In genomic region chr7:27196287-27196739, GRCh38 we compare ENCODE assay signal across 8 cellular contexts. TPM values are rescaled to one million over a fixed set of nuclear protein-coding genes. Genes with fewer than 3 reads are reported as not detected.
DNase-seq lines count a peak whose midpoint lies in the region; TF ChIP-seq lines count a peak whose summit lies in the region.

No MANE protein-coding gene starts in this region.

- no peaks in the 10 kb centered on the region for H3K36me3 Mint-ChIP-seq in activated CD4-positive, alpha-beta memory T cell treated with anti-CD3 and anti-CD28 coated beads, Interleukin-2, amount 10 ng/mL, durations not matched to agents 7 days and 5 days (ENCODE audit: low read depth)

- H3K4me3 ChIP-seq in A673 (ENCODE audit: low read depth, low read length, poor library complexity, severe bottlenecking), result no peak overlapping the region
- H3K4me3 ChIP-seq in GM23248, result no peak overlapping the region

- H3K4me1 ChIP-seq in A673 (ENCODE audit: insufficient read depth, low read length, poor library complexity, severe bottlenecking), result no peaks in the 10 kb centered on the region
- H3K4me1 ChIP-seq in GM23248 (ENCODE audit: insufficient read depth), result no peaks in the 10 kb centered on the region

- H3K27me3 ChIP-seq in A673 (replicated peaks; ENCODE audit: insufficient read depth, low read depth, low read length, poor library complexity) (peaks cover 94% of the 10 kb centered on the region), GM23248 (replicated peaks; ENCODE audit: insufficient read depth) (peaks cover 15% of the 10 kb centered on the region; the same call in 1 of the 2 replicates)

- H2AFZ ChIP-seq in GM23248, result no peak overlapping the region

- CTCF ChIA-PET in A673 (lab: Charles Lee), result interaction anchor here (0.5 to 1.7 kb wide), 10 partner anchors 9 to 898 kb away, joined by 3 to 11 read pairs (median 4); no protein-coding TSS in a partner anchor
- CTCF ChIA-PET in activated CD4-positive, alpha-beta memory T cell treated with anti-CD3 and anti-CD28 coated beads, Interleukin-2, amount 10 ng/mL, durations not matched to agents 7 days and 5 days (lab: Charles Lee), result interaction anchor here (0.5 to 2.8 kb wide), 48 partner anchors 8 to 901 kb away, joined by 3 to 26 read pairs (median 4); partner anchors contain the start of genes EVX1 and HOXA11

- DNase-seq in A673 (ENCODE audit: low spot score) (peak; percentile 61), GM23248 (peak; percentile 75), NCI-H748 treated with DMSO at 0.1 percent for 48 hours (lab: John Stamatoyannopoulos, UW) (peak; percentile 66), ecto neural progenitor cell (ENCODE audit: low spot score) (peak; percentile 81), mesenteric fat pad (ENCODE audit: low spot score) (peak; percentile 89), HPDE6-E6E7 (ENCODE audit: extremely low spot score) (no peak)
- peak; percentile 81 for DNase-seq in activated CD4-positive, alpha-beta memory T cell treated with anti-CD3 and anti-CD28 coated beads, Interleukin-2, amount 10 ng/mL, durations not matched to agents 7 days and 5 days
- peak; percentile 49 to 53 for DNase-seq in stimulated activated CD8-positive, alpha-beta memory T cell treated with anti-CD3 and anti-CD28 coated beads, Interleukin-15, amount 100 ng/mL, for 48 hours (ENCODE audit: low read depth in 2 of 2)

- H3K36me3 ChIP-seq in A673 (ENCODE audit: insufficient read depth, low read length, poor library complexity, severe bottlenecking) (no peaks in the 10 kb centered on the region), GM23248 (ENCODE audit: low read depth) (no peaks in the 10 kb centered on the region)

- in situ Hi-C loops in GM23248 (cut with MboI), result loop anchor here (10.0 kb wide), 1 partner anchor 898 kb away; no protein-coding TSS in a partner anchor

- peaks cover 10% of the 10 kb centered on the region; the same call in 1 of the 2 replicates for H3F3A ChIP-seq in GM23248 (ENCODE audit: insufficient read depth)

- no peak overlapping the region for H3K27ac ChIP-seq in A673 (ENCODE audit: low read depth, low read length, poor library complexity, severe bottlenecking)
- H3K27ac ChIP-seq in GM23248, result no peak overlapping the region

- no peak overlapping the region for H3K27ac Mint-ChIP-seq in activated CD4-positive, alpha-beta memory T cell treated with anti-CD3 and anti-CD28 coated beads, Interleukin-2, amount 10 ng/mL, durations not matched to agents 7 days and 5 days

- intact Hi-C loops in A673 (cut with micrococcal nuclease; ENCODE audit: unreplicated experiment), result loop anchor here (2.0 to 5.0 kb wide), 5 partner anchors 381 to 901 kb away; no protein-coding TSS in a partner anchor

- H3K79me2 ChIP-seq in GM23248 (ENCODE audit: insufficient read depth), result no peaks in the 10 kb centered on the region

- H3K9me3 ChIP-seq in A673 (ENCODE audit: low read depth, low read length, poor library complexity, severe bottlenecking), result no peaks in the 10 kb centered on the region
- no peaks in the 10 kb centered on the region for H3K9me3 ChIP-seq in GM23248 (ENCODE audit: low read depth)

- H3K4me3 Mint-ChIP-seq in activated CD4-positive, alpha-beta memory T cell treated with anti-CD3 and anti-CD28 coated beads, Interleukin-2, amount 10 ng/mL, durations not matched to agents 7 days and 5 days, result no peak overlapping the region

- BruUV-seq in A673 (replicated peaks; lab: Mats Ljungman, UMichigan), result no TSS peak

- H3K4me1 Mint-ChIP-seq in activated CD4-positive, alpha-beta memory T cell treated with anti-CD3 and anti-CD28 coated beads, Interleukin-2, amount 10 ng/mL, durations not matched to agents 7 days and 5 days, result peaks cover 28% of the 10 kb centered on the region

- no peak overlapping the region for H3K9ac ChIP-seq in GM23248

- no peaks in the 10 kb centered on the region for H3K9me2 ChIP-seq in GM23248 (ENCODE audit: insufficient read depth)

- peak; percentile 86 for TF ChIP-seq CTCF in A673 (conservative IDR thresholded peaks at IDR 0.05; ENCODE audit: low read depth, low read length)

- POLR2A ChIA-PET in A673 (lab: Charles Lee; ENCODE audit: low non-redundant PET), result no interaction called here
- POLR2A ChIA-PET in activated CD4-positive, alpha-beta memory T cell treated with anti-CD3 and anti-CD28 coated beads, Interleukin-2, amount 10 ng/mL, durations not matched to agents 7 days and 5 days (lab: Charles Lee), result no interaction called here

- peaks cover 82% of the 10 kb centered on the region for H3K27me3 Mint-ChIP-seq in activated CD4-positive, alpha-beta memory T cell treated with anti-CD3 and anti-CD28 coated beads, Interleukin-2, amount 10 ng/mL, durations not matched to agents 7 days and 5 days

- H3K9me3 Mint-ChIP-seq in activated CD4-positive, alpha-beta memory T cell treated with anti-CD3 and anti-CD28 coated beads, Interleukin-2, amount 10 ng/mL, durations not matched to agents 7 days and 5 days, result no peaks in the 10 kb centered on the region

- H4K20me1 ChIP-seq in GM23248 (ENCODE audit: insufficient read depth), result no peaks in the 10 kb centered on the region

- no peak overlapping the region for H3K4me2 ChIP-seq in GM23248 (ENCODE audit: unreplicated experiment)

- 2 to 4% methylated on average over 6 of the region's 6 CpGs for whole genome bisulfite sequencing in GM23248 (ENCODE audit: low coverage in 1 of 2, low lambda C conversion rate in 2 of 2, missing lambda C conversion rate in 2 of 2), 2 experiments

RNA-seq across cellular contexts. Expression of gene HOXA13, which starts 3.6 kb away (rescaled TPM):
- not detected in 2 replicates for total RNA-seq in A673 (2021)
- 0.13 and 0.43 TPM in 2 replicates for total RNA-seq in GM23248 (2014; rRNA removed; shearing (Covaris generic))
- 0.13 and 0.15 TPM in 2 replicates for polyA plus RNA-seq in GM23248 (2016; fragmentation: Nextera tagmentation; extraction: Ambion mirVana)
- total RNA-seq in activated CD4-positive, alpha-beta memory T cell treated with anti-CD3 and anti-CD28 coated beads, Interleukin-2, amount 10 ng/mL, durations not matched to agents 7 days and 5 days, result not detected
- total RNA-seq in mesenteric fat pad, result 1.9 TPM

RNA-seq across cellular contexts. Expression of gene HOXA11, which starts 11.3 kb away (rescaled TPM):
- total RNA-seq in A673 (2021) (not detected in 2 replicates), mesenteric fat pad (6.1 TPM)
- 8.3 and 10.5 TPM in 2 replicates for total RNA-seq in GM23248 (2014; rRNA removed; shearing (Covaris generic))
- 8.0 and 8.4 TPM in 2 replicates for polyA plus RNA-seq in GM23248 (2016; fragmentation: Nextera tagmentation; extraction: Ambion mirVana)
- not detected for total RNA-seq in activated CD4-positive, alpha-beta memory T cell treated with anti-CD3 and anti-CD28 coated beads, Interleukin-2, amount 10 ng/mL, durations not matched to agents 7 days and 5 days

RNA-seq across cellular contexts. Expression of gene HOXA10, which starts 22.2 kb away (rescaled TPM):
- total RNA-seq in A673 (2021) (not detected in 2 replicates), mesenteric fat pad (19.7 TPM)
- 27.4 and 29.3 TPM in 2 replicates for total RNA-seq in GM23248 (2014; rRNA removed; shearing (Covaris generic))
- polyA plus RNA-seq in GM23248 (2016; fragmentation: Nextera tagmentation; extraction: Ambion mirVana), result 27.1 and 28.0 TPM in 2 replicates
- total RNA-seq in activated CD4-positive, alpha-beta memory T cell treated with anti-CD3 and anti-CD28 coated beads, Interleukin-2, amount 10 ng/mL, durations not matched to agents 7 days and 5 days, result not detected

RNA-seq across cellular contexts. Expression of gene HOXA9, which starts 31.0 kb away (rescaled TPM):
- not detected in 2 replicates for total RNA-seq in A673 (2021)
- 32.1 and 43.7 TPM in 2 replicates for total RNA-seq in GM23248 (2014; rRNA removed; shearing (Covaris generic))
- 26.9 and 28.3 TPM in 2 replicates for polyA plus RNA-seq in GM23248 (2016; fragmentation: Nextera tagmentation; extraction: Ambion mirVana)
- not detected for total RNA-seq in activated CD4-positive, alpha-beta memory T cell treated with anti-CD3 and anti-CD28 coated beads, Interleukin-2, amount 10 ng/mL, durations not matched to agents 7 days and 5 days
- 10.4 TPM for total RNA-seq in mesenteric fat pad

RNA-seq across cellular contexts. Expression of gene HOXA7, which starts 39.8 kb away (rescaled TPM):
- 0.56 and 1.5 TPM in 2 replicates for total RNA-seq in A673 (2021)
- 3.4 and 6.6 TPM in 2 replicates for total RNA-seq in GM23248 (2014; rRNA removed; shearing (Covaris generic))
- polyA plus RNA-seq in GM23248 (2016; fragmentation: Nextera tagmentation; extraction: Ambion mirVana), result 14.3 and 15.8 TPM in 2 replicates
- not detected for total RNA-seq in activated CD4-positive, alpha-beta memory T cell treated with anti-CD3 and anti-CD28 coated beads, Interleukin-2, amount 10 ng/mL, durations not matched to agents 7 days and 5 days
- 7.5 TPM for total RNA-seq in mesenteric fat pad

Comparison
In these comparisons a context has a peak if more than half of its experiments do, and no peak if none do; other contexts are left out.
1. RNA of gene HOXA10, which starts 22.2 kb away (total RNA-seq): 27.4 to 29.3 TPM in GM23248 and 19.7 TPM in mesenteric fat pad (single experiment); not detected in A673 and not detected in activated CD4-positive, alpha-beta memory T cell treated with anti-CD3 and anti-CD28 coated beads, Interleukin-2, amount 10 ng/mL, durations not matched to agents 7 days and 5 days; every median in the first group is over 10 times any median in the second.